ENCODE assay signal across 8 cellular contexts in genomic region chr17:77287432-77288068, GRCh38.
A peak's percentile ranks its signal among the peaks of the same experiment; 100 is the strongest.
DNase-seq lines count a peak whose midpoint lies in the region; TF ChIP-seq lines count a peak whose summit lies in the region.

No MANE protein-coding gene starts in this region.

- DNase-seq in G401 (ENCODE audit: low spot score) (peak; percentile 87), RPMI7951 (ENCODE audit: low read depth) (peak; percentile 96), fibroblast of the conjunctiva (ENCODE audit: low read depth) (peak; percentile 47), retina (peak; percentile 30), NCI-H82 (lab: John Stamatoyannopoulos, UW) (no peak), MM.1S (no peak), DMS114 treated with DMSO at 0.1 percent for 48 hours (lab: John Stamatoyannopoulos, UW; ENCODE audit: unreplicated experiment) (no peak)
- no peak for DNase-seq in stimulated activated CD4-positive, alpha-beta T cell treated with anti-CD3 and anti-CD28 coated beads, Interleukin-12 subunit alpha, Interleukin-12 subunit beta, amount 100 ng/mL, for 4 hours

- no peaks in the 10 kb centered on the region for H3K36me3 ChIP-seq in MM.1S (replicated peaks; ENCODE audit: insufficient read depth, low read length)

- no peak overlapping the region for H3K9ac ChIP-seq in MM.1S (ENCODE audit: low read length)

- H3F3A ChIP-seq in MM.1S (ENCODE audit: insufficient read depth, low read length) = no peaks in the 10 kb centered on the region

- H3K9me2 ChIP-seq in MM.1S (replicated peaks; ENCODE audit: insufficient read depth, low read length) = no peaks in the 10 kb centered on the region

- no peak overlapping the region for H2AFZ ChIP-seq in MM.1S (ENCODE audit: low read length)

- no peak overlapping the region for H3K4me2 ChIP-seq in MM.1S (ENCODE audit: low read depth, low read length)

- no peak overlapping the region for H3K4me3 ChIP-seq in MM.1S (ENCODE audit: low read length)

- H4K20me1 ChIP-seq in MM.1S (ENCODE audit: insufficient read depth, low read length) = no peaks in the 10 kb centered on the region

- H3K4me1 ChIP-seq in MM.1S (ENCODE audit: low read length) = no peaks in the 10 kb centered on the region

- H3K9me3 ChIP-seq in MM.1S (replicated peaks; ENCODE audit: insufficient read depth, low read length) = no peaks in the 10 kb centered on the region

- in situ Hi-C loops in G401 (cut with HindIII; ENCODE audit: low sequenced_read_pairs) = no loop called here

- peaks cover 1% of the 10 kb centered on the region for H3K79me2 ChIP-seq in MM.1S (ENCODE audit: low read length)

- no peak overlapping the region for H3K27ac ChIP-seq in MM.1S (ENCODE audit: low read length)

- TF ChIP-seq CTCF in MM.1S (IDR thresholded peaks at IDR 0.05; ENCODE audit: low read length) = no peak

- H3K27me3 ChIP-seq in MM.1S (replicated peaks; ENCODE audit: insufficient read depth, low read length) = no peaks in the 10 kb centered on the region

Comparison
In these comparisons a context has a peak if more than half of its experiments do, and no peak if none do; other contexts are left out.
1. DNase-seq: peak in G401 (single experiment), RPMI7951 (single experiment), fibroblast of the conjunctiva (single experiment) and retina (single experiment); none in NCI-H82 (single experiment), stimulated activated CD4-positive, alpha-beta T cell treated with anti-CD3 and anti-CD28 coated beads, Interleukin-12 subunit alpha, Interleukin-12 subunit beta, amount 100 ng/mL, for 4 hours (single experiment), MM.1S (single experiment) and DMS114 treated with DMSO at 0.1 percent for 48 hours (single experiment).